In genomic region chr6:28282923-28283322, GRCh38 we compare ENCODE assay signal across 9 cellular contexts. TPM values are rescaled to one million over a fixed set of nuclear protein-coding genes. Genes with fewer than 3 reads are reported as not detected.
DNase-seq lines count a peak whose midpoint lies in the region; ATAC-seq and TF ChIP-seq lines count a peak whose summit lies in the region.
"Had no signal": no experiment of that assay in that cellular context is flagged by ENCODE, and none has a peak within 500 bp of the region (broad histone marks: within the 10 kb centered on the region; RNA-seq: fewer than 3 reads in every experiment).

No MANE protein-coding gene starts in this region.

- BruUV-seq in HCT116 (replicated peaks; lab: Mats Ljungman, UMichigan): no TSS peak

- no peaks in the 10 kb centered on the region for H3K79me2 ChIP-seq in HCT116 (ENCODE audit: insufficient read depth, low read length)

- no peaks in the 10 kb centered on the region for H3K9me2 ChIP-seq in HCT116 (ENCODE audit: insufficient read depth)

- H3K9me3 ChIP-seq in HCT116 (ENCODE audit: control insufficient read depth in 1 of 2, insufficient read depth in 1 of 2, low read depth in 1 of 2, low read length in 2 of 2): no peaks in the 10 kb centered on the region
- no peaks in the 10 kb centered on the region for H3K9me3 ChIP-seq in iPS-18a (ENCODE audit: control insufficient read depth, low read depth, low read length)

- no peak for TF ChIP-seq RAD21 in HCT116 (IDR thresholded peaks at IDR 0.05; ENCODE audit: low read depth)

- CTCF ChIA-PET in HCT116 (lab: Charles Lee): no interaction called here

- no peaks in the 10 kb centered on the region for H4K20me1 ChIP-seq in HCT116 (ENCODE audit: insufficient read depth)

- no peak for ATAC-seq in HCT116

- no peak overlapping the region for H3K27ac ChIP-seq in HCT116 (ENCODE audit: low read depth, low read length)
- H3K27ac ChIP-seq in iPS-18a (ENCODE audit: low read length): no peak overlapping the region

- no peak overlapping the region for H3K9ac ChIP-seq in HCT116 (ENCODE audit: low read length)
- no peak overlapping the region for H3K9ac ChIP-seq in iPS-18a (ENCODE audit: low read length)

- DNase-seq in HCT116 (ENCODE audit: low read depth, low spot score): no peak
- DNase-seq in RPMI7951 (ENCODE audit: low read depth): peak; percentile 19
- no peak for DNase-seq in HCEC 1CT
- no peak for DNase-seq in stimulated activated CD4-positive, alpha-beta T cell treated with anti-CD3 and anti-CD28 coated beads, Interleukin-1b, Interleukin-23, amount 100 ng/mL, for 48 hours
- no peak for DNase-seq in effector CD8-positive, alpha-beta T cell (lab: John Stamatoyannopoulos, UW)
- DNase-seq: NCI-H510A had no signal

- H3K4me1 ChIP-seq in HCT116 (ENCODE audit: control insufficient read depth in 1 of 2, insufficient read depth in 2 of 2, low read length in 2 of 2) (no peaks in the 10 kb centered on the region), iPS-18a (ENCODE audit: control insufficient read depth, low read depth, low read length) (no peaks in the 10 kb centered on the region)

- intact Hi-C loops in HCT116 (cut with micrococcal nuclease): no loop called here

- no peak overlapping the region for H3K4me2 ChIP-seq in HCT116 (ENCODE audit: low read length)

- RAD21 ChIA-PET in HCT116 (lab: Charles Lee; ENCODE audit: low non-redundant PET in 1 of 2, low total read pairs in 2 of 2, uncharacterized antibody in 2 of 2, unreplicated experiment in 2 of 2): no interaction called here

- no peak for TF ChIP-seq POLR2A in HCT116 (IDR thresholded peaks at IDR 0.05; ENCODE audit: borderline replicate concordance, extremely low read depth, insufficient read depth, insufficient read length)

- no peaks in the 10 kb centered on the region for H3K27me3 ChIP-seq in HCT116 (ENCODE audit: insufficient read depth, low read length)
- no peaks in the 10 kb centered on the region for H3K27me3 ChIP-seq in iPS-18a (ENCODE audit: control insufficient read depth, insufficient read depth, low read length)
- H3K27me3 ChIP-seq: MG63 had no signal

- no peak overlapping the region for H2AFZ ChIP-seq in HCT116 (ENCODE audit: low read depth, low read length, poor library complexity, severe bottlenecking)

- H3K4me3 ChIP-seq in HCT116 (replicated peaks in 1 of 2; ENCODE audit: low read depth in 1 of 2, low read length in 2 of 2): no peak overlapping the region
- peak overlapping the region; percentile 79 for H3K4me3 ChIP-seq in iPS-18a (ENCODE audit: low read length)

- H3K36me3 ChIP-seq in HCT116 (ENCODE audit: control insufficient read depth in 1 of 2, insufficient read depth in 2 of 2, low read length in 2 of 2) (peaks cover 2 to 4% of the 10 kb centered on the region in 2 experiments; a peak in 1 of 4 replicates), iPS-18a (ENCODE audit: control insufficient read depth, low read depth, low read length) (peaks cover 31% of the 10 kb centered on the region)

- no peak for TF ChIP-seq CTCF in HCT116 (IDR thresholded peaks at IDR 0.05 in 2 of 3, conservative IDR thresholded peaks at IDR 0.05 in 1 of 3; ENCODE audit: borderline replicate concordance in 1 of 3, insufficient read depth in 1 of 3, low read depth in 2 of 3, low read length in 2 of 3)

- POLR2A ChIA-PET in HCT116 (lab: Charles Lee): interaction anchor here (0.8 kb wide), 1 partner anchor 52 kb away, joined by 3 read pairs; no protein-coding TSS in a partner anchor

TF ChIP-seq in HCT116, 20 proteins besides CTCF, POLR2A, EP300 and RAD21:
- peak; percentile 22 for TF ChIP-seq YY1 (IDR thresholded peaks at IDR 0.05; ENCODE audit: extremely low read depth, insufficient replicate concordance, low read depth, low read length)
- TF ChIP-seq, protein P1, sequence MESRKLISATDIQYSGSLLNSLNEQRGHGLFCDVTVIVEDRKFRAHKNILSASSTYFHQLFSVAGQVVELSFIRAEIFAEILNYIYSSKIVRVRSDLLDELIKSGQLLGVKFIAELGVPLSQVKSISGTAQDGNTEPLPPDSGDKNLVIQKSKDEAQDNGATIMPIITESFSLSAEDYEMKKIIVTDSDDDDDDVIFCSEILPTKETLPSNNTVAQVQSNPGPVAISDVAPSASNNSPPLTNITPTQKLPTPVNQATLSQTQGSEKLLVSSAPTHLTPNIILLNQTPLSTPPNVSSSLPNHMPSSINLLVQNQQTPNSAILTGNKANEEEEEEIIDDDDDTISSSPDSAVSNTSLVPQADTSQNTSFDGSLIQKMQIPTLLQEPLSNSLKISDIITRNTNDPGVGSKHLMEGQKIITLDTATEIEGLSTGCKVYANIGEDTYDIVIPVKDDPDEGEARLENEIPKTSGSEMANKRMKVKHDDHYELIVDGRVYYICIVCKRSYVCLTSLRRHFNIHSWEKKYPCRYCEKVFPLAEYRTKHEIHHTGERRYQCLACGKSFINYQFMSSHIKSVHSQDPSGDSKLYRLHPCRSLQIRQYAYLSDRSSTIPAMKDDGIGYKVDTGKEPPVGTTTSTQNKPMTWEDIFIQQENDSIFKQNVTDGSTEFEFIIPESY (IDR thresholded peaks at IDR 0.05; ENCODE audit: extremely low read depth, insufficient replicate concordance, low read length): no peak

RNA-seq across cellular contexts. Expression of gene PGBD1, which starts 1.6 kb away (rescaled TPM):
- total RNA-seq in HCT116 (2021; ENCODE audit: unreplicated experiment): 3.6 TPM
- 1.5 and 2.1 TPM in 2 replicates for polyA plus RNA-seq in HCT116 (2012)
- 14.4 and 15.7 TPM in 2 replicates for total RNA-seq in RPMI7951 (2014; rRNA removed; shearing (Covaris generic))

RNA-seq across cellular contexts. Expression of gene ZSCAN26, which starts 16.0 kb away (rescaled TPM):
- 10.3 TPM for total RNA-seq in HCT116 (2021; ENCODE audit: unreplicated experiment)
- polyA plus RNA-seq in HCT116 (2012): 3.8 and 9.9 TPM in 2 replicates
- total RNA-seq in RPMI7951 (2014; rRNA removed; shearing (Covaris generic)): 20.4 and 21.4 TPM in 2 replicates

RNA-seq across cellular contexts. Expression of gene NKAPL, which starts 23.8 kb away (rescaled TPM):
- total RNA-seq in HCT116 (2021; ENCODE audit: unreplicated experiment): not detected
- not detected in 2 replicates for polyA plus RNA-seq in HCT116 (2012)
- not detected in 2 replicates for total RNA-seq in RPMI7951 (2014; rRNA removed; shearing (Covaris generic))
- total RNA-seq: SK-MEL-5 had no signal

RNA-seq across cellular contexts. Expression of gene ZKSCAN4, which starts 30.9 kb away (rescaled TPM):
- total RNA-seq in HCT116 (2021; ENCODE audit: unreplicated experiment): 4.8 TPM
- 1.3 and 2.5 TPM in 2 replicates for polyA plus RNA-seq in HCT116 (2012)
- 5.0 and 6.2 TPM in 2 replicates for total RNA-seq in RPMI7951 (2014; rRNA removed; shearing (Covaris generic))

RNA-seq across cellular contexts. Expression of gene ZSCAN31, which starts 53.0 kb away (rescaled TPM):
- total RNA-seq in HCT116 (2021; ENCODE audit: unreplicated experiment): 10.1 TPM
- 7.1 and 7.4 TPM in 2 replicates for polyA plus RNA-seq in HCT116 (2012)
- 1.6 and 3.8 TPM in 2 replicates for total RNA-seq in RPMI7951 (2014; rRNA removed; shearing (Covaris generic))
